In genomic region chr9:104773118-104773517, GRCh38 we compare ENCODE assay signal across 1 cellular context.
TF ChIP-seq lines count a peak whose summit lies in the region.

No MANE protein-coding gene starts in this region.

TF ChIP-seq in SK-N-SH, 30 proteins besides CTCF, POLR2A, EP300 and RAD21 (continued from another document):
- TF ChIP-seq PBX3 (IDR thresholded peaks at IDR 0.05) (no peak), SIN3A (IDR thresholded peaks at IDR 0.05; ENCODE audit: borderline replicate concordance, low read depth, low read length) (no peak), POLR2AphosphoS5 (IDR thresholded peaks at IDR 0.05; ENCODE audit: low read depth, low read length) (no peak), RCOR1 (IDR thresholded peaks at IDR 0.05; ENCODE audit: low read length) (no peak), RXRA (IDR thresholded peaks at IDR 0.05; ENCODE audit: borderline replicate concordance, low read depth) (no peak), MAX (IDR thresholded peaks at IDR 0.05; ENCODE audit: low read depth) (no peak), MXI1 (IDR thresholded peaks at IDR 0.05; ENCODE audit: low read depth, low read length) (no peak), FOXM1 (IDR thresholded peaks at IDR 0.05; ENCODE audit: low read depth) (no peak), ELF1 (IDR thresholded peaks at IDR 0.05) (no peak)
